24 cellular contexts compared by ENCODE assay signal in genomic region chr18:78396077-78396476, GRCh38.
"Had no signal": no experiment of that assay in that cellular context is flagged by ENCODE, and none has a peak within 500 bp of the region (broad histone marks: within the 10 kb centered on the region; RNA-seq: fewer than 3 reads in every experiment).

No MANE protein-coding gene starts in this region.

- H3K27ac ChIP-seq: pancreas, psoas muscle, right lobe of liver, sigmoid colon, suprapubic skin, testis, tibial artery, transverse colon, vagina had no signal

- H3K4me3 ChIP-seq: pancreas, psoas muscle, right lobe of liver, sigmoid colon, suprapubic skin, testis, tibial artery, transverse colon, vagina had no signal

- H3K27me3 ChIP-seq: right lobe of liver, testis, transverse colon, vagina had no signal

- H3K9me3 ChIP-seq: pancreas, psoas muscle, right lobe of liver, suprapubic skin, testis, transverse colon had no signal

- H3K36me3 ChIP-seq: pancreas, right lobe of liver, sigmoid colon, suprapubic skin, tibial artery, transverse colon, vagina had no signal

- ATAC-seq: naive thymus-derived CD8-positive, alpha-beta T cell; pancreas; psoas muscle; right cardiac atrium; right lobe of liver; stimulated activated naive CD8-positive, alpha-beta T cell treated with anti-CD3 and anti-CD28 coated beads, Interleukin-15, amount 100 ng/mL, for 72 hours; stimulated activated naive CD8-positive, alpha-beta T cell treated with anti-CD3 and anti-CD28 coated beads, Interleukin-15, Interleukin-2, amounts not matched to agents 100 U/mL and 50 U/mL, for 24 hours had no signal

- H3K4me1 ChIP-seq: pancreas, psoas muscle, right lobe of liver, sigmoid colon, suprapubic skin, testis, tibial artery, transverse colon, vagina had no signal

- DNase-seq: naive B cell; naive thymus-derived CD8-positive, alpha-beta T cell; nephron progenitor cell; occipital lobe; pancreas; psoas muscle; right cardiac atrium; right lobe of liver; sigmoid colon; small intestine; stimulated activated CD4-positive, alpha-beta T cell treated with anti-CD3 and anti-CD28 coated beads, Interleukin-12 subunit alpha, Interleukin-12 subunit beta, amount 100 ng/mL, for 4 hours; stimulated activated CD4-positive, alpha-beta T cell treated with anti-CD3 and anti-CD28 coated beads, Interleukin-1b, Interleukin-23, amount 100 ng/mL, for 48 hours; stimulated activated CD4-positive, alpha-beta T cell treated with anti-CD3 and anti-CD28 coated beads, Interleukin-4, amount 100 ng/mL, for 1 hour; stimulated activated CD4-positive, alpha-beta T cell treated with anti-CD3 and anti-CD28 coated beads, Interleukin-4, amount 100 ng/mL, for 4 hours; stimulated activated CD8-positive, alpha-beta memory T cell treated with anti-CD3 and anti-CD28 coated beads, Interleukin-4, amount 100 ng/mL, for 48 hours; stimulated activated naive CD4-positive, alpha-beta T cell; stimulated activated naive CD8-positive, alpha-beta T cell treated with anti-CD3 and anti-CD28 coated beads, Interleukin-15, amount 100 ng/mL, for 72 hours; stimulated activated naive CD8-positive, alpha-beta T cell treated with anti-CD3 and anti-CD28 coated beads, Interleukin-15, Interleukin-2, amounts not matched to agents 100 U/mL and 50 U/mL, for 24 hours; substantia nigra; testis; tibial artery; transverse colon had no signal
